In the genomic region with DNA sequence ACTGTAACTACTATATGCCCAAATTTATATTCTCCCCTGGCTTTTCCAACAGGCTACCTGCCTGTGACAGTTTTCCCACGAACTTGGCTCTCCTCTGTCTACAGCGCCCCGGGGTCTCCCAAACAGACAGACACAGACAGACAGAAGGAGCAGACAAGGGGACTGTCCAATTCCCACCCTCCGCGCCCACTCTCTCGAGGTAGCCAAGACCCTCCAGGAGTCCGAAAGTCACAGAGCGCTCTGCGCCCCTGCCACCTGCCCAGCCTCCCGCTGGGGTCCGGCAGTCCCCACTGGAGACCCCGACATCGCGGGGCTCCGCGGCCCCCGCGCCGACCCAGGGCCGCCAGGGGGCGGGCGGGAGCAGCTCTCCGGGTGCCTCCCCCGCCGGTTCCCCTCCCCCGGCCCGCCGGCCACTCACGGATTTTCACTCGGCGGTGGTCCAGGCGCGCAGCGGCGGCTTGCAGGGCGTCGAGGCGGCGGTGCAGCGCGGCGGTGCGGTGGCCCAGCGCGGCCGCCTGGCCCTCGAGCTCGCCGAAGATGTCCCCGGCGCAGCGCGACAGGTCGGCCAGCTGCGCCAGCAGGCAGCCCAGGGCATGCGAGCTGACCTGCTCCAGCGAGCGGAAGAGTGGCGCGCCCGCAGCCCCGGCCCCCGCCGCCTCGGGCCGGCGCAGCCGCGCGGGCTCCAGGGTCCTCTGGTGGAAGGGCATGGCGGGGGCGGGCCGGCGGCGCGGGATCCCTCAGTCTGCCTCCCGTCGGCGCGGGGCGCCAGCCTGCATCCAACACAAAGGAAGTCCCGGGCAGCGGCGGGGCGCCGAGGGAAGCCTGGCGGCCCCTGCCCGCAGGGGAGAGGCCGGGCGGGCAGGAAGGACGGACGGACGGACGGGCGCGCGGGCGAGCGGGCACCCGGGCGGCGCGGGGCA, we compare ENCODE assay signal across 1 cellular context.
TF ChIP-seq lines count a peak whose summit lies in the region.

No MANE protein-coding gene starts in this region.

TF ChIP-seq in HEK293, 187 proteins besides CTCF, POLR2A, EP300 and RAD21 (continued from another document):
- TF ChIP-seq, protein P1, sequence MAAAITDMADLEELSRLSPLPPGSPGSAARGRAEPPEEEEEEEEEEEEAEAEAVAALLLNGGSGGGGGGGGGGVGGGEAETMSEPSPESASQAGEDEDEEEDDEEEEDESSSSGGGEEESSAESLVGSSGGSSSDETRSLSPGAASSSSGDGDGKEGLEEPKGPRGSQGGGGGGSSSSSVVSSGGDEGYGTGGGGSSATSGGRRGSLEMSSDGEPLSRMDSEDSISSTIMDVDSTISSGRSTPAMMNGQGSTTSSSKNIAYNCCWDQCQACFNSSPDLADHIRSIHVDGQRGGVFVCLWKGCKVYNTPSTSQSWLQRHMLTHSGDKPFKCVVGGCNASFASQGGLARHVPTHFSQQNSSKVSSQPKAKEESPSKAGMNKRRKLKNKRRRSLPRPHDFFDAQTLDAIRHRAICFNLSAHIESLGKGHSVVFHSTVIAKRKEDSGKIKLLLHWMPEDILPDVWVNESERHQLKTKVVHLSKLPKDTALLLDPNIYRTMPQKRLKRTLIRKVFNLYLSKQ (tag by site-specific recombination; IDR thresholded peaks at IDR 0.05; ENCODE audit: borderline replicate concordance), result no peak
- TF ChIP-seq TCF7L2 (IDR thresholded peaks at IDR 0.05; ENCODE audit: borderline replicate concordance, low read depth, low read length), result no peak
- no peak for TF ChIP-seq ZNF404 (tag by site-specific recombination; IDR thresholded peaks at IDR 0.05)
- TF ChIP-seq SP3 (tag by site-specific recombination; IDR thresholded peaks at IDR 0.05), result no peak
- TF ChIP-seq ZNF548 (tag by site-specific recombination; IDR thresholded peaks at IDR 0.05), result no peak
- TF ChIP-seq ZNF600 (tag by site-specific recombination; IDR thresholded peaks at IDR 0.05), result no peak
- TF ChIP-seq, protein P2, sequence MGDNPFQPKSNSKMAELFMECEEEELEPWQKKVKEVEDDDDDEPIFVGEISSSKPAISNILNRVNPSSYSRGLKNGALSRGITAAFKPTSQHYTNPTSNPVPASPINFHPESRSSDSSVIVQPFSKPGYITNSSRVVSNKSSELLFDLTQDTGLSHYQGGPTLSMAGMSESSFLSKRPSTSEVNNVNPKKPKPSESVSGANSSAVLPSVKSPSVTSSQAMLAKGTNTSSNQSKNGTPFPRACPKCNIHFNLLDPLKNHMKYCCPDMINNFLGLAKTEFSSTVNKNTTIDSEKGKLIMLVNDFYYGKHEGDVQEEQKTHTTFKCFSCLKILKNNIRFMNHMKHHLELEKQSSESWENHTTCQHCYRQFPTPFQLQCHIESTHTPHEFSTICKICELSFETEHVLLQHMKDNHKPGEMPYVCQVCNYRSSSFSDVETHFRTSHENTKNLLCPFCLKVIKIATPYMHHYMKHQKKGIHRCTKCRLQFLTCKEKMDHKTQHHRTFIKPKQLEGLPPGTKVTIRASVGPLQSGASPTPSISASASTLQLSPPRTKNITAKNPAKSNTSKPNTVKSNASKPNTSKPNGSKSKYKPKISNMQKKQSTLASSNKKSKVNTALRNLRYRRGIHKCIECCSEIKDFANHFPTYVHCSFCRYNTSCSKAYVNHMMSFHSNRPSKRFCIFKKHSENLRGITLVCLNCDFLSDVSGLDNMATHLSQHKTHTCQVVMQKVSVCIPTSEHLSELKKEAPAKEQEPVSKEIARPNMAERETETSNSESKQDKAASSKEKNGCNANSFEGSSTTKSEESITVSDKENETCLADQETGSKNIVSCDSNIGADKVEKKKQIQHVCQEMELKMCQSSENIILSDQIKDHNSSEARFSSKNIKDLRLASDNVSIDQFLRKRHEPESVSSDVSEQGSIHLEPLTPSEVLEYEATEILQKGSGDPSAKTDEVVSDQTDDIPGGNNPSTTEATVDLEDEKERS (tag by site-specific recombination; IDR thresholded peaks at IDR 0.05), result no peak
